In the genomic region with DNA sequence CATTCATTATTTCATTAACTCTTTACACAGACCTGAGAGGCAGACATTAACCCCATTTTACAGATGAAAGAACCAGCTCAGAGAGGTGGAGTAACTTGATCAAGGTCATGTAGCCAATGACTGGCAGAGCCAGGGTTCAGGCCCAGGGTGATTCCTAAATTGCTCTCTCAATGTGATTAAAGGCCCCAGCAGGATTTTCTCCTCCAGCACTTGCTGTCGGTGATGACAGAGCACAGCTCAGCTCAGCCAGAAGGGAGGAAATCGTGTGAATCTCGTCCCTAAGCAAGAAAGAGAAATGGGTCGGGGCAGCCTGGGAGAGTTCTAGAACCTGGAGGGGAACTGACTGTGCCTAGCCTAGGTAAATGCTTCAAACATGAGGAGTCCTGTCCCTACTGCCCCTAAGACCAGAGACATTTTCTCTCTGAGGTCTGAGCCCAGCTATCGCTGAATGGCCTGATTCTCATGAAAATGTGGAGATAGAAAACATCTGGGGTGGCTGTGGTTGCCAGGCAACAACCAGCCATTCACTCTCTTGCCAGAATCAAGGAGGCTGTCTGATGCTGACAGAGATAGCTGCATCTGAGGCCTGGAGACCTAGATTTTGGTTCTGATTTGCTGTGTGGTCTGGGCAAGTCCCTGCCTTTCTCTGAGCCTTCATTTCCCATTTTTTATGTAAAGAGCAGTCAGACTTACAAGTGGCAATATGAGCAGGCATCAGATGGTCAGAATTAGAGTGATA, we compare ENCODE assay signal across 9 cellular contexts. TPM values are rescaled to one million over a fixed set of nuclear protein-coding genes. Genes with fewer than 3 reads are reported as not detected.
DNase-seq lines count a peak whose midpoint lies in the region; ATAC-seq and TF ChIP-seq lines count a peak whose summit lies in the region.
"Had no signal": no experiment of that assay in that cellular context is flagged by ENCODE, and none has a peak within 500 bp of the region (broad histone marks: within the 10 kb centered on the region; RNA-seq: fewer than 3 reads in every experiment).

No MANE protein-coding gene starts in this region.

- DNase-seq in GM12865 (ENCODE audit: low read depth) (peak; percentile 75), dorsolateral prefrontal cortex (peak in 7 of 10 donors; percentile 59 to 79 (median 63)), pons (ENCODE audit: low spot score) (peak; percentile 52), islet precursor cell (no peak), COLO829 (ENCODE audit: low spot score) (no peak), NOMO-1 (lab: John Stamatoyannopoulos, UW; ENCODE audit: unreplicated experiment in 2 of 2) (no peak)

- intact Hi-C loops in dorsolateral prefrontal cortex (cut with DNase I), result loop anchor here in 1 of 2 donors (1.0 kb wide), 1 partner anchor 11 kb away; no protein-coding TSS in a partner anchor

- no peak overlapping the region for H3K4me3 ChIP-seq in GM12865 (ENCODE audit: low read depth, low read length)
- H3K4me3 ChIP-seq in dorsolateral prefrontal cortex, result no peak overlapping the region
- H3K4me3 ChIP-seq: adrenal gland, SJSA1 had no signal

- no peaks in the 10 kb centered on the region for H3K27me3 ChIP-seq in dorsolateral prefrontal cortex
- H3K27me3 ChIP-seq: adrenal gland, SJSA1 had no signal

- peak overlapping the region in 51 of 59 donors; percentile 15 to 83 (median 65) for H3K27ac ChIP-seq in dorsolateral prefrontal cortex
- H3K27ac ChIP-seq: SJSA1 had no signal

- ATAC-seq in SK-N-SH treated with all-trans-retinoic acid at 6 μM for 48 hours, result peak; percentile 55

- no peak for TF ChIP-seq CTCF in GM12865 (IDR thresholded peaks at IDR 0.05; ENCODE audit: insufficient read depth, low read depth, low read length, missing control alignments)
- no peak for TF ChIP-seq CTCF in dorsolateral prefrontal cortex (IDR thresholded peaks at IDR 0.05 in 54 of 56, conservative IDR thresholded peaks at IDR 0.05 in 2 of 56; ENCODE audit: low read depth in 1 of 56, partially characterized antibody in 56 of 56)

TF ChIP-seq in SK-N-SH treated with all-trans-retinoic acid at 6 μM for 48 hours, 23 proteins besides CTCF, POLR2A, EP300 and RAD21:
- TF ChIP-seq GLIS3 (CRISPR knock-in tag; IDR thresholded peaks at IDR 0.05) (no peak), TCF4 (CRISPR knock-in tag; IDR thresholded peaks at IDR 0.05; ENCODE audit: borderline replicate concordance) (peak; percentile 77; the same call in 1 of the 2 replicates)
TF ChIP-seq in SK-N-SH treated with all-trans-retinoic acid at 6 μM for 48 hours: peak in this region for 1.

RNA-seq across cellular contexts. Expression of a gene that starts 19.6 kb away (rescaled TPM):
- 10 to 100 TPM; 19.7 to 42.6 (median 28.7) TPM for total RNA-seq in dorsolateral prefrontal cortex

RNA-seq across cellular contexts. Expression of a gene that starts 52.4 kb away (rescaled TPM):
- 100 to 1,000 TPM in 6 of 120 experiments, 10 to 100 TPM in 114; 59.4 to 114 (median 81.1) TPM for total RNA-seq in dorsolateral prefrontal cortex

Comparison
In these comparisons a context has a peak if more than half of its experiments do, and no peak if none do; other contexts are left out.
1. DNase-seq: peak in GM12865 (single experiment), dorsolateral prefrontal cortex (7 of 10) and pons (single experiment); none in islet precursor cell (single experiment), COLO829 (single experiment) and NOMO-1 (0 of 2).